25 cellular contexts compared by ENCODE assay signal in the genomic region with DNA sequence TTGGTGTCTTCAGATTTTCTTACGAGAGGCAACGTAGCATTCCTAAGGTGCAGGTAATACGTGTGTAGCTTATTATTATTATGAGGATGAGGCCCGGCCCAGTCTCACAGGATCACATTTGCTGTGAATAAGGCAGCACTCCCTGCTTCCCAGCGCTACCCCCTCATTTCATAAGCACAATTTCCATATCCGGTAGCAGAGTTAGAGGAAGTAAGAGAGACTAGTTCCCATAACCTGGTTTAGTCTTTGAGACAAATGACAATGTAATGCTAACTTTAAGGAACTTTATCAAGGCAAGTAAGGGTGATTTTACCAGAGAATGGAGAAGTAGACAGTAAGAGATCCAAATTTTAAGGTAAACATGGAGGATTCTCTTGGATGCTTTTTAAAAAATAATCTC. TPM values are rescaled to one million over a fixed set of nuclear protein-coding genes. Genes with fewer than 3 reads are reported as not detected.
DNase-seq lines count a peak whose midpoint lies in the region; ATAC-seq and TF ChIP-seq lines count a peak whose summit lies in the region.
"Had no signal": no experiment of that assay in that cellular context is flagged by ENCODE, and none has a peak within 500 bp of the region (broad histone marks: within the 10 kb centered on the region; RNA-seq: fewer than 3 reads in every experiment).

No MANE protein-coding gene starts in this region.

- H3K27ac Mint-ChIP-seq in GM23338 (no peak overlapping the region), progenitor cell of endocrine pancreas (peak overlapping the region; percentile 8), chondrocyte (ENCODE audit: unreplicated experiment) (no peak overlapping the region)
- no peak overlapping the region for H3K27ac Mint-ChIP-seq in activated CD4-positive, alpha-beta memory T cell treated with anti-CD3 and anti-CD28 coated beads, Interleukin-2, amount 10 ng/mL, durations not matched to agents 7 days and 5 days
- H3K27ac Mint-ChIP-seq: CD4-positive, alpha-beta memory T cell; H9 had no signal

- no peaks in the 10 kb centered on the region for H3F3A ChIP-seq in GM23338 (replicated peaks; ENCODE audit: low read depth)

- no peaks in the 10 kb centered on the region for H4K20me1 ChIP-seq in GM23338 (replicated peaks; ENCODE audit: insufficient read depth)
- H4K20me1 ChIP-seq: BLaER1 had no signal

- H3K9me2 ChIP-seq in GM23338 (ENCODE audit: insufficient read depth), result peaks cover 11% of the 10 kb centered on the region; the same call in 1 of the 2 replicates

- H3K36me3 Mint-ChIP-seq in GM23338 (ENCODE audit: low read depth), result no peaks in the 10 kb centered on the region
- no peaks in the 10 kb centered on the region for H3K36me3 Mint-ChIP-seq in progenitor cell of endocrine pancreas (ENCODE audit: insufficient read depth)
- H3K36me3 Mint-ChIP-seq in chondrocyte (ENCODE audit: low read depth), result no peaks in the 10 kb centered on the region
- H3K36me3 Mint-ChIP-seq in activated CD4-positive, alpha-beta memory T cell treated with anti-CD3 and anti-CD28 coated beads, Interleukin-2, amount 10 ng/mL, durations not matched to agents 7 days and 5 days (ENCODE audit: low read depth), result no peaks in the 10 kb centered on the region
- H3K36me3 Mint-ChIP-seq: CD4-positive, alpha-beta memory T cell had no signal

- H3K4me2 ChIP-seq in GM23338, result no peak overlapping the region
- H3K4me2 ChIP-seq: BLaER1, KMS-11 had no signal

- no peaks in the 10 kb centered on the region for H3K9me3 Mint-ChIP-seq in GM23338
- H3K9me3 Mint-ChIP-seq in progenitor cell of endocrine pancreas (ENCODE audit: low read depth), result no peaks in the 10 kb centered on the region
- no peaks in the 10 kb centered on the region for H3K9me3 Mint-ChIP-seq in chondrocyte (ENCODE audit: low read depth)
- H3K9me3 Mint-ChIP-seq in activated CD4-positive, alpha-beta memory T cell treated with anti-CD3 and anti-CD28 coated beads, Interleukin-2, amount 10 ng/mL, durations not matched to agents 7 days and 5 days, result no peaks in the 10 kb centered on the region
- H3K9me3 Mint-ChIP-seq: CD4-positive, alpha-beta memory T cell; H9 had no signal

- DNase-seq in GM23338 (ENCODE audit: low spot score) (no peak), MV-4-11 (lab: John Stamatoyannopoulos, UW) (peak; percentile 67), SKM-1 (lab: John Stamatoyannopoulos, UW; ENCODE audit: unreplicated experiment) (peak; percentile 80), progenitor cell of endocrine pancreas (ENCODE audit: low spot score, unreplicated experiment) (no peak), chondrocyte (ENCODE audit: low spot score) (no peak)
- no peak for DNase-seq in activated CD4-positive, CD25-positive, alpha-beta regulatory T cell (lab: John Stamatoyannopoulos, UW)
- DNase-seq in activated CD4-positive, alpha-beta memory T cell treated with anti-CD3 and anti-CD28 coated beads, Interleukin-2, amount 10 ng/mL, durations not matched to agents 7 days and 5 days, result no peak
- DNase-seq: CD4-positive, alpha-beta memory T cell; COR-L47; GM23248; H9; IMR-90; MM.1S; NCI-H1105; NCI-H1436 treated with DMSO at 0.1 percent for 48 hours; NCI-H1930; NCI-H2107; NCI-H446; NCI-H524 treated with DMSO at 0.1 percent for 48 hours; NCI-H82; NK-92 treated with Interleukin-12 subunit alpha and Interleukin-12 subunit beta, amount 100 ng/mL, for 24 hours; T-helper 1 cell had no signal

- H2AFZ ChIP-seq in GM23338, result peak overlapping the region; percentile 56; the same call in 1 of the 2 replicates
- H2AFZ ChIP-seq: GM23248 had no signal

- CTCF ChIA-PET in activated CD4-positive, alpha-beta memory T cell treated with anti-CD3 and anti-CD28 coated beads, Interleukin-2, amount 10 ng/mL, durations not matched to agents 7 days and 5 days (lab: Charles Lee), result interaction anchor here (1.2 kb wide), 1 partner anchor 640 kb away, joined by 4 read pairs; no protein-coding TSS in a partner anchor

- no peak overlapping the region for H3K27ac ChIP-seq in GM23338 (ENCODE audit: low read depth)
- H3K27ac ChIP-seq: BLaER1, GM23248, KMS-11, SJSA1 had no signal

- no peak for TF ChIP-seq CTCF in GM23338 (conservative IDR thresholded peaks at IDR 0.05; ENCODE audit: low read depth in 2 of 2)
- TF ChIP-seq CTCF in progenitor cell of endocrine pancreas (IDR thresholded peaks at IDR 0.05; ENCODE audit: unreplicated experiment), result no peak
- TF ChIP-seq CTCF in chondrocyte (IDR thresholded peaks at IDR 0.05), result no peak

- no peak for ATAC-seq in GM23338

- POLR2A ChIA-PET in activated CD4-positive, alpha-beta memory T cell treated with anti-CD3 and anti-CD28 coated beads, Interleukin-2, amount 10 ng/mL, durations not matched to agents 7 days and 5 days (lab: Charles Lee), result no interaction called here

- H3K4me3 ChIP-seq in GM23338, result no peak overlapping the region
- H3K4me3 ChIP-seq: BLaER1, GM23248, SJSA1 had no signal

- H3K4me1 Mint-ChIP-seq in GM23338 (peaks cover 13% of the 10 kb centered on the region), progenitor cell of endocrine pancreas (ENCODE audit: low read depth) (peaks cover 18% of the 10 kb centered on the region), chondrocyte (ENCODE audit: low read depth) (no peaks in the 10 kb centered on the region)
- H3K4me1 Mint-ChIP-seq in activated CD4-positive, alpha-beta memory T cell treated with anti-CD3 and anti-CD28 coated beads, Interleukin-2, amount 10 ng/mL, durations not matched to agents 7 days and 5 days, result peaks cover 13% of the 10 kb centered on the region

- H3K4me3 Mint-ChIP-seq in GM23338 (no peak overlapping the region), progenitor cell of endocrine pancreas (ENCODE audit: low read depth) (no peak overlapping the region), chondrocyte (ENCODE audit: unreplicated experiment) (no peak overlapping the region)
- H3K4me3 Mint-ChIP-seq in activated CD4-positive, alpha-beta memory T cell treated with anti-CD3 and anti-CD28 coated beads, Interleukin-2, amount 10 ng/mL, durations not matched to agents 7 days and 5 days, result no peak overlapping the region
- H3K4me3 Mint-ChIP-seq: CD4-positive, alpha-beta memory T cell; H9 had no signal

- peaks cover 7% of the 10 kb centered on the region; the same call in 1 of the 2 replicates for H3K4me1 ChIP-seq in GM23338 (ENCODE audit: insufficient read depth)
- H3K4me1 ChIP-seq: BLaER1, SJSA1 had no signal

- H3K79me2 ChIP-seq in GM23338 (replicated peaks; ENCODE audit: insufficient read depth), result no peaks in the 10 kb centered on the region

- H3K27me3 ChIP-seq in GM23338 (ENCODE audit: insufficient read depth), result no peaks in the 10 kb centered on the region
- H3K27me3 ChIP-seq: BLaER1 had no signal

- H3K27me3 Mint-ChIP-seq in GM23338 (ENCODE audit: insufficient read depth, low read depth, poor library complexity), result peaks cover 6% of the 10 kb centered on the region
- peaks cover 1% of the 10 kb centered on the region for H3K27me3 Mint-ChIP-seq in progenitor cell of endocrine pancreas
- peaks cover 9% of the 10 kb centered on the region for H3K27me3 Mint-ChIP-seq in chondrocyte (ENCODE audit: low read depth)
- peaks cover 18% of the 10 kb centered on the region for H3K27me3 Mint-ChIP-seq in activated CD4-positive, alpha-beta memory T cell treated with anti-CD3 and anti-CD28 coated beads, Interleukin-2, amount 10 ng/mL, durations not matched to agents 7 days and 5 days

- no peaks in the 10 kb centered on the region for H3K36me3 ChIP-seq in GM23338 (ENCODE audit: insufficient read depth)
- H3K36me3 ChIP-seq: BLaER1, SJSA1 had no signal

TF ChIP-seq in GM23338, 12 proteins besides CTCF, POLR2A, EP300 and RAD21:
- TF ChIP-seq JUNB (IDR thresholded peaks at IDR 0.05; ENCODE audit: unreplicated experiment), result no peak

RNA-seq across cellular contexts. Expression of a gene that starts 14.6 kb away (rescaled TPM):
- 96.2 and 112 TPM in 2 replicates for total RNA-seq in GM23338 (2014; rRNA removed; shearing (Covaris generic))
- 35.6 and 35.8 TPM in 2 replicates for polyA plus RNA-seq in GM23338 (2016; fragmentation: Nextera tagmentation; extraction: Ambion mirVana)
- total RNA-seq in progenitor cell of endocrine pancreas (64.2 and 74.5 TPM in 2 replicates), chondrocyte (26.8 to 37.6 TPM (median 36.1 TPM) in 3 replicates)
- total RNA-seq in activated CD4-positive, alpha-beta memory T cell treated with anti-CD3 and anti-CD28 coated beads, Interleukin-2, amount 10 ng/mL, durations not matched to agents 7 days and 5 days, result 10 to 100 TPM; 52.8 to 54.3 TPM

Comparison
In these comparisons a context has a peak if more than half of its experiments do, and no peak if none do; other contexts are left out.
1. DNase-seq: peak in MV-4-11 (single experiment) and SKM-1 (single experiment); none in GM23338 (single experiment), progenitor cell of endocrine pancreas (single experiment), activated CD4-positive, CD25-positive, alpha-beta regulatory T cell (0 of 4), chondrocyte (single experiment) and activated CD4-positive, alpha-beta memory T cell treated with anti-CD3 and anti-CD28 coated beads, Interleukin-2, amount 10 ng/mL, durations not matched to agents 7 days and 5 days (single experiment).